ENCODE assay signal across 18 cellular contexts in the genomic region with DNA sequence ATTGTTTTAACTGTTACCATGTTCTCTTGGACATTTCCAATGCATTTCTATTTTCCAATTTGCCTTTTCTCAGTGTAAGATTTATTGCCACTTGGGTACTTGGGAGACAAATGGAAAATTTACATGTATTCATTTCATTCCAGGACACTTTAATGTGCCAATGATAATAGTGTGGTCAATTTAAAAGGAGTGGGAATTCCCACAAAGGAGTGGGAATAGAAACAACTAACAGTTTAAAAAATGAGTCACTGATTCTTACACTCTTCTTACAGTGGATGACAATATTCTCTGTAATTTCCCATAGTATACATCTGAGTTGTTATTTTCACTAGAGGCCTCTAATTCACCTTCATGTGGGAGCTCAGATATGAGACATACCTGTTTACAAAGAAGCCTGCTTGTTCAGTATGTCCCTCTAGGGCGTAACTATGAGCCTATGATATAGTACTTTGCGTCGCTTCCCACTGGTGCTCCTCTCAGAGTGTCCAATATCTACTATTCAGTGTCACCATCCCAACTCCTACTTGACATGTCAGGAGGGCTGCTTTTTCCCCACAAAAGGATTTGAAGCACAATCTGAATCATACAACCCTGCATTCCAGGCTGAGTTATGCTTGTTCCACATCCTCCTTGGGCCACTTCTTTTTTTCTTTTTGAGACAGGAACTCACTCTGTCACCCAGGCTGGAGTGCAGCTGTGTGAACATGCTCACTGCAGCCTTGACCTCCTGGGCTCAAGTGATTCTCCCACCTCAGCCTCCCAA.
DNase-seq lines count a peak whose midpoint lies in the region; ATAC-seq, FAIRE-seq and TF ChIP-seq lines count a peak whose summit lies in the region.
"Had no signal": no experiment of that assay in that cellular context is flagged by ENCODE, and none has a peak within 500 bp of the region (broad histone marks: within the 10 kb centered on the region; RNA-seq: fewer than 3 reads in every experiment).

No MANE protein-coding gene starts in this region.

- intact Hi-C loops in endothelial cell of umbilical vein (cut with micrococcal nuclease), result no loop called here

- peaks cover 6% of the 10 kb centered on the region for H3K9me3 Mint-ChIP-seq in osteocyte (ENCODE audit: unreplicated experiment)

- H3K27me3 Mint-ChIP-seq in osteocyte (ENCODE audit: unreplicated experiment), result no peaks in the 10 kb centered on the region

- no peaks in the 10 kb centered on the region for H3K36me3 Mint-ChIP-seq in osteocyte (ENCODE audit: unreplicated experiment)
- H3K36me3 Mint-ChIP-seq: stimulated activated memory B cell treated with anti-CD40 and anti-IgM and Interleukin-4, amounts not matched to agents 10 μg/mL and 1 μg/mL and 100 μg/mL, for 72 hours had no signal

- peaks cover 21% of the 10 kb centered on the region for H3K4me1 Mint-ChIP-seq in osteocyte (ENCODE audit: unreplicated experiment)
- H3K4me1 Mint-ChIP-seq: stimulated activated memory B cell treated with anti-CD40 and anti-IgM and Interleukin-4, amounts not matched to agents 10 μg/mL and 1 μg/mL and 100 μg/mL, for 72 hours had no signal

- no peaks in the 10 kb centered on the region for H3K36me3 ChIP-seq in endothelial cell of umbilical vein (ENCODE audit: control insufficient read depth in 2 of 2, extremely low read depth in 1 of 2, insufficient read depth in 2 of 2, low read length in 2 of 2)
- H3K36me3 ChIP-seq: BLaER1, HAP-1, upper lobe of right lung had no signal

- H3K4me1 ChIP-seq in endothelial cell of umbilical vein (ENCODE audit: control insufficient read depth, extremely low read depth, insufficient read depth, low read length), result no peaks in the 10 kb centered on the region
- H3K4me1 ChIP-seq: BLaER1, HAP-1, upper lobe of right lung had no signal

- H3K4me3 ChIP-seq in endothelial cell of umbilical vein (replicated peaks in 1 of 3; ENCODE audit: insufficient read depth in 1 of 3, low read depth in 1 of 3, low read length in 3 of 3), result no peak overlapping the region
- H3K4me3 ChIP-seq: BLaER1, HAP-1, upper lobe of right lung had no signal

- dilution Hi-C loops in endothelial cell of umbilical vein (cut with MboI; ENCODE audit: extremely low pct_ligation_motif_present, low sequenced_read_pairs), result no loop called here

- no peak overlapping the region for H3K4me3 Mint-ChIP-seq in osteocyte (ENCODE audit: unreplicated experiment)
- H3K4me3 Mint-ChIP-seq: stimulated activated memory B cell treated with anti-CD40 and anti-IgM and Interleukin-4, amounts not matched to agents 10 μg/mL and 1 μg/mL and 100 μg/mL, for 72 hours had no signal

- no TSS peak for BruUV-seq in endothelial cell of umbilical vein (replicated peaks; lab: Mats Ljungman, UMichigan)

- FAIRE-seq in endothelial cell of umbilical vein (lab: Jason Lieb, UNC), result peak; percentile 53

- CTCF ChIA-PET in endothelial cell of umbilical vein (lab: Charles Lee), result no interaction called here

- TF ChIP-seq CTCF in endothelial cell of umbilical vein (IDR thresholded peaks at IDR 0.05; ENCODE audit: extremely low read depth in 1 of 2, insufficient read depth in 1 of 2, low read depth in 1 of 2, low read length in 2 of 2) (no peak), osteocyte (IDR thresholded peaks at IDR 0.05) (no peak)

- no peaks in the 10 kb centered on the region for H3K9me1 ChIP-seq in endothelial cell of umbilical vein (replicated peaks; ENCODE audit: control insufficient read depth, extremely low read depth, insufficient read depth, low read length)

- no peak overlapping the region for H3K4me2 ChIP-seq in endothelial cell of umbilical vein (ENCODE audit: insufficient read depth, low read length)
- H3K4me2 ChIP-seq: BLaER1 had no signal

- no peak overlapping the region for H3K9ac ChIP-seq in endothelial cell of umbilical vein (replicated peaks; ENCODE audit: extremely low read depth, insufficient read depth, low read length)
- H3K9ac ChIP-seq: BLaER1 had no signal

- peak; percentile 76 for DNase-seq in EL
- DNase-seq in NCI-H69 (lab: John Stamatoyannopoulos, UW), result peak; percentile 55
- peak; percentile 23 for DNase-seq in endothelial cell of umbilical vein (ENCODE audit: low read depth, low spot score)
- no peak for DNase-seq in osteocyte (ENCODE audit: extremely low spot score, unreplicated experiment)
- no peak for DNase-seq in OCI-M1 (lab: John Stamatoyannopoulos, UW)
- no peak for DNase-seq in stimulated activated CD4-positive, alpha-beta T cell treated with anti-CD3 and anti-CD28 coated beads, Interleukin-2, amount 100 ng/mL, for 48 hours
- no peak for DNase-seq in NCI-H748 (lab: John Stamatoyannopoulos, UW; ENCODE audit: unreplicated experiment)
- DNase-seq: DMS53, midbrain, NCI-H187 treated with DMSO at 0.1 percent for 48 hours, NCI-H524, T-helper 1 cell, upper lobe of right lung had no signal

- H4K20me1 ChIP-seq in endothelial cell of umbilical vein (replicated peaks; ENCODE audit: control insufficient read depth, extremely low read depth, insufficient read depth, low read length), result no peaks in the 10 kb centered on the region
- H4K20me1 ChIP-seq: BLaER1 had no signal

- POLR2A ChIA-PET in endothelial cell of umbilical vein (lab: Charles Lee), result no interaction called here

- no peak for ATAC-seq in HG03378 (IDR thresholded peaks at IDR 0.05; ENCODE audit: unreplicated experiment)
- ATAC-seq: stimulated activated memory B cell treated with anti-CD40 and anti-IgM and Interleukin-4, amounts not matched to agents 10 μg/mL and 1 μg/mL and 100 μg/mL, for 72 hours; upper lobe of right lung had no signal

- peak overlapping the region; percentile 48 for H3K27ac Mint-ChIP-seq in osteocyte (ENCODE audit: unreplicated experiment)
- H3K27ac Mint-ChIP-seq: stimulated activated memory B cell treated with anti-CD40 and anti-IgM and Interleukin-4, amounts not matched to agents 10 μg/mL and 1 μg/mL and 100 μg/mL, for 72 hours had no signal

- no peak for TF ChIP-seq POLR2A in endothelial cell of umbilical vein (IDR thresholded peaks at IDR 0.05; ENCODE audit: low read depth, low read length)

- no peaks in the 10 kb centered on the region for H3K9me3 ChIP-seq in endothelial cell of umbilical vein (replicated peaks; ENCODE audit: control insufficient read depth, insufficient read depth, low read length)
- H3K9me3 ChIP-seq: BLaER1, HAP-1, upper lobe of right lung had no signal

- no peak overlapping the region for H2AFZ ChIP-seq in endothelial cell of umbilical vein (ENCODE audit: low read depth, low read length)

- H3K27me3 ChIP-seq in endothelial cell of umbilical vein (ENCODE audit: control insufficient read depth in 2 of 2, insufficient read depth in 2 of 2, low read length in 2 of 2), result no peaks in the 10 kb centered on the region
- H3K27me3 ChIP-seq: BLaER1, upper lobe of right lung had no signal

- no peak overlapping the region for H3K27ac ChIP-seq in endothelial cell of umbilical vein (ENCODE audit: insufficient read depth, low read depth, low read length)
- H3K27ac ChIP-seq: BLaER1, HL-60, upper lobe of right lung had no signal

- H3K79me2 ChIP-seq in endothelial cell of umbilical vein (ENCODE audit: control insufficient read depth, insufficient read depth, low read length), result no peaks in the 10 kb centered on the region

TF ChIP-seq in endothelial cell of umbilical vein, 7 proteins besides CTCF, POLR2A, EP300 and RAD21:
- TF ChIP-seq EZH2 (IDR thresholded peaks at IDR 0.05; ENCODE audit: borderline replicate concordance, low read depth, low read length, severe bottlenecking) (no peak), POLR2AphosphoS5 (IDR thresholded peaks at IDR 0.05; ENCODE audit: insufficient read depth, low read depth, low read length) (no peak), GATA2 (IDR thresholded peaks at IDR 0.05; ENCODE audit: insufficient read depth, insufficient read length, low read depth, low read length) (no peak), JUN (IDR thresholded peaks at IDR 0.05; ENCODE audit: borderline replicate concordance, insufficient read depth, insufficient read length, low read depth) (no peak), FOS (IDR thresholded peaks at IDR 0.05; ENCODE audit: borderline replicate concordance, insufficient read depth, low read length) (no peak)
- TF ChIP-seq, protein P1, sequence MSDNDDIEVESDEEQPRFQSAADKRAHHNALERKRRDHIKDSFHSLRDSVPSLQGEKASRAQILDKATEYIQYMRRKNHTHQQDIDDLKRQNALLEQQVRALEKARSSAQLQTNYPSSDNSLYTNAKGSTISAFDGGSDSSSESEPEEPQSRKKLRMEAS (IDR thresholded peaks at IDR 0.05; ENCODE audit: insufficient read depth, insufficient read length), result no peak
TF ChIP-seq in endothelial cell of umbilical vein: peak in this region for 0.

Comparison
In these comparisons a context has a peak if more than half of its experiments do, and no peak if none do; other contexts are left out.
1. DNase-seq: peak in EL (single experiment), NCI-H69 (single experiment) and endothelial cell of umbilical vein (single experiment); none in osteocyte (single experiment), OCI-M1 (single experiment), stimulated activated CD4-positive, alpha-beta T cell treated with anti-CD3 and anti-CD28 coated beads, Interleukin-2, amount 100 ng/mL, for 48 hours (0 of 2) and NCI-H748 (single experiment).